Comparison of ENCODE assay signal across 2 cellular contexts in the genomic region with DNA sequence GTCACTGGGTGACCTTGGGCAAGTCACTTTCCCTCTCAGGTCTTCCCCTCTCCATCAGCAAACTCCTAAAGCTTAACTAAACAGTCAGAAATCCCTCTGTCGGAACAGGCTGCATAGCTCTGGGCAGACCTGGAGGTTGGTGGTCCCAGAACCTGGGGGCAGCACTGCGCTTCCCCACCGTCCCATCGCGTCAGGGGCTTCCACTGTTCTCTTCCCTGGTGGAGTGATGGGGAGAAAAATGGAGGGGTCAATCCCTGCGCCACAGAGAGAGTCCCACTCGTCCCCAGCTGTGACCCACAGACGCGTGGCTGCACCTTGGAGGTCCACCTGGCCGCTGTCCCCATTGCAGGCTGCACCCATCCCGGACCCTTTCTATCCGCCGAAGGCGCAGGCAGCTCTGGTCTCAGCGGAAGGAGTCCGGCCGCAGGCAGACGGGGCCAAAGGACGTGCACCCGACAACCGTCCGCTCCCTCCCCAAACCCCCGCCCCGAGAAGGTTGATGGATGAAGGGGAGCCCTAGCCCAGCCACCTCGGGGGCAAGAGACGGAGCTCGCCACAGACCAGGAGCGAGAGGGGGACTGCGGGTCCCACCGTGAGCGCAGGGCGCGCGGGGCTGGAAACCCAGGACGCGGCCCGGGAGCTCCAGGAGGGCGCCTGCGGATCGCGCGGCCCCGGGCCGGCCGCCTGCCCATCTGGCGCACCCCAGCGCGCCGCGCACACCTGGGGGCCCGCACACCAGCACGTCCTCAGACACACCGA.
TF ChIP-seq lines count a peak whose summit lies in the region.

No MANE protein-coding gene starts in this region.

TF ChIP-seq in SK-N-SH, 30 proteins besides CTCF, POLR2A, EP300 and RAD21 (continued from another document):
- TF ChIP-seq, protein P1, sequence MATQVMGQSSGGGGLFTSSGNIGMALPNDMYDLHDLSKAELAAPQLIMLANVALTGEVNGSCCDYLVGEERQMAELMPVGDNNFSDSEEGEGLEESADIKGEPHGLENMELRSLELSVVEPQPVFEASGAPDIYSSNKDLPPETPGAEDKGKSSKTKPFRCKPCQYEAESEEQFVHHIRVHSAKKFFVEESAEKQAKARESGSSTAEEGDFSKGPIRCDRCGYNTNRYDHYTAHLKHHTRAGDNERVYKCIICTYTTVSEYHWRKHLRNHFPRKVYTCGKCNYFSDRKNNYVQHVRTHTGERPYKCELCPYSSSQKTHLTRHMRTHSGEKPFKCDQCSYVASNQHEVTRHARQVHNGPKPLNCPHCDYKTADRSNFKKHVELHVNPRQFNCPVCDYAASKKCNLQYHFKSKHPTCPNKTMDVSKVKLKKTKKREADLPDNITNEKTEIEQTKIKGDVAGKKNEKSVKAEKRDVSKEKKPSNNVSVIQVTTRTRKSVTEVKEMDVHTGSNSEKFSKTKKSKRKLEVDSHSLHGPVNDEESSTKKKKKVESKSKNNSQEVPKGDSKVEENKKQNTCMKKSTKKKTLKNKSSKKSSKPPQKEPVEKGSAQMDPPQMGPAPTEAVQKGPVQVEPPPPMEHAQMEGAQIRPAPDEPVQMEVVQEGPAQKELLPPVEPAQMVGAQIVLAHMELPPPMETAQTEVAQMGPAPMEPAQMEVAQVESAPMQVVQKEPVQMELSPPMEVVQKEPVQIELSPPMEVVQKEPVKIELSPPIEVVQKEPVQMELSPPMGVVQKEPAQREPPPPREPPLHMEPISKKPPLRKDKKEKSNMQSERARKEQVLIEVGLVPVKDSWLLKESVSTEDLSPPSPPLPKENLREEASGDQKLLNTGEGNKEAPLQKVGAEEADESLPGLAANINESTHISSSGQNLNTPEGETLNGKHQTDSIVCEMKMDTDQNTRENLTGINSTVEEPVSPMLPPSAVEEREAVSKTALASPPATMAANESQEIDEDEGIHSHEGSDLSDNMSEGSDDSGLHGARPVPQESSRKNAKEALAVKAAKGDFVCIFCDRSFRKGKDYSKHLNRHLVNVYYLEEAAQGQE (IDR thresholded peaks at IDR 0.05; ENCODE audit: low read depth, low read length) = no peak
- no peak for TF ChIP-seq TCF12 (IDR thresholded peaks at IDR 0.05)
- TF ChIP-seq, protein P2, sequence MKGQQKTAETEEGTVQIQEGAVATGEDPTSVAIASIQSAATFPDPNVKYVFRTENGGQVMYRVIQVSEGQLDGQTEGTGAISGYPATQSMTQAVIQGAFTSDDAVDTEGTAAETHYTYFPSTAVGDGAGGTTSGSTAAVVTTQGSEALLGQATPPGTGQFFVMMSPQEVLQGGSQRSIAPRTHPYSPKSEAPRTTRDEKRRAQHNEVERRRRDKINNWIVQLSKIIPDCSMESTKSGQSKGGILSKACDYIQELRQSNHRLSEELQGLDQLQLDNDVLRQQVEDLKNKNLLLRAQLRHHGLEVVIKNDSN (IDR thresholded peaks at IDR 0.05; ENCODE audit: borderline replicate concordance, low read depth) = no peak
- TF ChIP-seq TAF1 (IDR thresholded peaks at IDR 0.05; ENCODE audit: borderline replicate concordance, low read depth, low read length) = no peak
- TF ChIP-seq, protein P3, sequence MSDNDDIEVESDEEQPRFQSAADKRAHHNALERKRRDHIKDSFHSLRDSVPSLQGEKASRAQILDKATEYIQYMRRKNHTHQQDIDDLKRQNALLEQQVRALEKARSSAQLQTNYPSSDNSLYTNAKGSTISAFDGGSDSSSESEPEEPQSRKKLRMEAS (IDR thresholded peaks at IDR 0.05; ENCODE audit: low read depth) = no peak
- TF ChIP-seq RFX5 (IDR thresholded peaks at IDR 0.05; ENCODE audit: low read length) = no peak

TF ChIP-seq in SK-N-SH treated with all-trans-retinoic acid at 6 μM for 48 hours, 23 proteins besides CTCF, POLR2A, EP300 and RAD21 (continued from another document):
- TF ChIP-seq, protein P4, sequence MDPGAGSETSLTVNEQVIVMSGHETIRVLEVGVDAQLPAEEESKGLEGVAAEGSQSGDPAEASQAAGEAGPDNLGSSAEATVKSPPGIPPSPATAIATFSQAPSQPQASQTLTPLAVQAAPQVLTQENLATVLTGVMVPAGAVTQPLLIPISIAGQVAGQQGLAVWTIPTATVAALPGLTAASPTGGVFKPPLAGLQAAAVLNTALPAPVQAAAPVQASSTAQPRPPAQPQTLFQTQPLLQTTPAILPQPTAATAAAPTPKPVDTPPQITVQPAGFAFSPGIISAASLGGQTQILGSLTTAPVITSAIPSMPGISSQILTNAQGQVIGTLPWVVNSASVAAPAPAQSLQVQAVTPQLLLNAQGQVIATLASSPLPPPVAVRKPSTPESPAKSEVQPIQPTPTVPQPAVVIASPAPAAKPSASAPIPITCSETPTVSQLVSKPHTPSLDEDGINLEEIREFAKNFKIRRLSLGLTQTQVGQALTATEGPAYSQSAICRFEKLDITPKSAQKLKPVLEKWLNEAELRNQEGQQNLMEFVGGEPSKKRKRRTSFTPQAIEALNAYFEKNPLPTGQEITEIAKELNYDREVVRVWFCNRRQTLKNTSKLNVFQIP (CRISPR knock-in tag; IDR thresholded peaks at IDR 0.05; ENCODE audit: borderline replicate concordance, low read depth) = no peak
- TF ChIP-seq ZNF565 (CRISPR knock-in tag; conservative IDR thresholded peaks at IDR 0.05; ENCODE audit: low read depth) (no peak), PPARA (CRISPR knock-in tag; IDR thresholded peaks at IDR 0.05; ENCODE audit: borderline replicate concordance) (no peak), OSR1 (CRISPR knock-in tag; IDR thresholded peaks at IDR 0.05) (no peak), ZFP30 (CRISPR knock-in tag; IDR thresholded peaks at IDR 0.05) (no peak), RARB (CRISPR knock-in tag; IDR thresholded peaks at IDR 0.05) (no peak), ZNF8 (CRISPR knock-in tag; IDR thresholded peaks at IDR 0.05) (no peak), ISL1 (CRISPR knock-in tag; IDR thresholded peaks at IDR 0.05) (no peak), ARNTL (CRISPR knock-in tag; IDR thresholded peaks at IDR 0.05; ENCODE audit: borderline replicate concordance, low read depth) (no peak), SNAI2 (CRISPR knock-in tag; IDR thresholded peaks at IDR 0.05) (no peak), ESRRG (CRISPR knock-in tag; IDR thresholded peaks at IDR 0.05) (no peak), TCF4 (CRISPR knock-in tag; IDR thresholded peaks at IDR 0.05; ENCODE audit: borderline replicate concordance) (no peak)
- TF ChIP-seq, protein P5, sequence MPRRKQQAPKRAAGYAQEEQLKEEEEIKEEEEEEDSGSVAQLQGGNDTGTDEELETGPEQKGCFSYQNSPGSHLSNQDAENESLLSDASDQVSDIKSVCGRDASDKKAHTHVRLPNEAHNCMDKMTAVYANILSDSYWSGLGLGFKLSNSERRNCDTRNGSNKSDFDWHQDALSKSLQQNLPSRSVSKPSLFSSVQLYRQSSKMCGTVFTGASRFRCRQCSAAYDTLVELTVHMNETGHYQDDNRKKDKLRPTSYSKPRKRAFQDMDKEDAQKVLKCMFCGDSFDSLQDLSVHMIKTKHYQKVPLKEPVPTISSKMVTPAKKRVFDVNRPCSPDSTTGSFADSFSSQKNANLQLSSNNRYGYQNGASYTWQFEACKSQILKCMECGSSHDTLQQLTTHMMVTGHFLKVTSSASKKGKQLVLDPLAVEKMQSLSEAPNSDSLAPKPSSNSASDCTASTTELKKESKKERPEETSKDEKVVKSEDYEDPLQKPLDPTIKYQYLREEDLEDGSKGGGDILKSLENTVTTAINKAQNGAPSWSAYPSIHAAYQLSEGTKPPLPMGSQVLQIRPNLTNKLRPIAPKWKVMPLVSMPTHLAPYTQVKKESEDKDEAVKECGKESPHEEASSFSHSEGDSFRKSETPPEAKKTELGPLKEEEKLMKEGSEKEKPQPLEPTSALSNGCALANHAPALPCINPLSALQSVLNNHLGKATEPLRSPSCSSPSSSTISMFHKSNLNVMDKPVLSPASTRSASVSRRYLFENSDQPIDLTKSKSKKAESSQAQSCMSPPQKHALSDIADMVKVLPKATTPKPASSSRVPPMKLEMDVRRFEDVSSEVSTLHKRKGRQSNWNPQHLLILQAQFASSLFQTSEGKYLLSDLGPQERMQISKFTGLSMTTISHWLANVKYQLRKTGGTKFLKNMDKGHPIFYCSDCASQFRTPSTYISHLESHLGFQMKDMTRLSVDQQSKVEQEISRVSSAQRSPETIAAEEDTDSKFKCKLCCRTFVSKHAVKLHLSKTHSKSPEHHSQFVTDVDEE (CRISPR knock-in tag; IDR thresholded peaks at IDR 0.05) = no peak
- TF ChIP-seq, protein P6, sequence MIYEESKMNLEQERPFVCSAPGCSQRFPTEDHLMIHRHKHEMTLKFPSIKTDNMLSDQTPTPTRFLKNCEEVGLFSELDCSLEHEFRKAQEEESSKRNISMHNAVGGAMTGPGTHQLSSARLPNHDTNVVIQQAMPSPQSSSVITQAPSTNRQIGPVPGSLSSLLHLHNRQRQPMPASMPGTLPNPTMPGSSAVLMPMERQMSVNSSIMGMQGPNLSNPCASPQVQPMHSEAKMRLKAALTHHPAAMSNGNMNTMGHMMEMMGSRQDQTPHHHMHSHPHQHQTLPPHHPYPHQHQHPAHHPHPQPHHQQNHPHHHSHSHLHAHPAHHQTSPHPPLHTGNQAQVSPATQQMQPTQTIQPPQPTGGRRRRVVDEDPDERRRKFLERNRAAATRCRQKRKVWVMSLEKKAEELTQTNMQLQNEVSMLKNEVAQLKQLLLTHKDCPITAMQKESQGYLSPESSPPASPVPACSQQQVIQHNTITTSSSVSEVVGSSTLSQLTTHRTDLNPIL (CRISPR knock-in tag; IDR thresholded peaks at IDR 0.05; ENCODE audit: low read depth) = no peak
TF ChIP-seq in SK-N-SH treated with all-trans-retinoic acid at 6 μM for 48 hours: peak in this region for 0.
